17 cellular contexts compared by ENCODE assay signal in genomic region chr7:51026341-51026740, GRCh38.
A peak's percentile ranks its signal among the peaks of the same experiment; 100 is the strongest.
DNase-seq lines count a peak whose midpoint lies in the region; ATAC-seq, FAIRE-seq and TF ChIP-seq lines count a peak whose summit lies in the region.
"Had no signal": no experiment of that assay in that cellular context is flagged by ENCODE, and none has a peak within 500 bp of the region (broad histone marks: within the 10 kb centered on the region; RNA-seq: fewer than 3 reads in every experiment).

No MANE protein-coding gene starts in this region.

- no peak overlapping the region for H2BK12ac ChIP-seq in neuronal stem cell (ENCODE audit: low read length)

- H3K4me2 ChIP-seq in neuronal stem cell (ENCODE audit: insufficient read depth, low read length, poor library complexity, severe bottlenecking) = no peak overlapping the region

- no peak overlapping the region for H3K4ac ChIP-seq in neuronal stem cell (ENCODE audit: low read length)

- H2BK120ac ChIP-seq in neuronal stem cell (ENCODE audit: low read depth, low read length) = no peak overlapping the region

- H3K27ac ChIP-seq in coronary artery (no peak overlapping the region), neuronal stem cell (replicated peaks; ENCODE audit: low read length) (no peak overlapping the region)

- no peak for TF ChIP-seq CTCF in coronary artery (IDR thresholded peaks at IDR 0.05)

- no peak overlapping the region for H3K23ac ChIP-seq in neuronal stem cell (ENCODE audit: low read depth, low read length, poor library complexity)

- H3K4me1 ChIP-seq in neuronal stem cell (ENCODE audit: control insufficient read depth in 2 of 2, insufficient read depth in 1 of 2, low read depth in 1 of 2, low read length in 2 of 2) = peaks cover 0 to 2% of the 10 kb centered on the region in 2 donors

- H3K27ac Mint-ChIP-seq in activated T-helper 17 cell treated with anti-CD3 and anti-CD28 coated beads, Interleukin-2, amount 50 U/mL, for 72 hours = no peak overlapping the region
- H3K27ac Mint-ChIP-seq: B cell; CD4-positive, alpha-beta T cell; H9 had no signal

- ATAC-seq in activated T-helper 17 cell treated with anti-CD3 and anti-CD28 coated beads, Interleukin-2, amount 50 U/mL, for 72 hours (replicated peaks) = no peak

- H3K4me3 ChIP-seq in coronary artery (no peak overlapping the region), neuronal stem cell (ENCODE audit: low read length in 2 of 2) (no peak overlapping the region)

- no peaks in the 10 kb centered on the region for H3K4me1 Mint-ChIP-seq in activated T-helper 17 cell treated with anti-CD3 and anti-CD28 coated beads, Interleukin-2, amount 50 U/mL, for 72 hours
- H3K4me1 Mint-ChIP-seq: B cell, H9 had no signal

- no peaks in the 10 kb centered on the region for H3K9me3 ChIP-seq in neuronal stem cell (replicated peaks in 1 of 2; ENCODE audit: control insufficient read depth in 2 of 2, insufficient read depth in 1 of 2, low read depth in 1 of 2, low read length in 2 of 2)

- WGBS in neuronal stem cell (ENCODE audit: extremely low coverage in 2 of 2, insufficient read length in 2 of 2, insufficient replicate concordance in 1 of 2), 2 donors = no CpG with 5 or more reads among the region's 12 CpGs

- H2AFZ ChIP-seq in neuronal stem cell (ENCODE audit: low read length) = no peak overlapping the region

- H3K36me3 Mint-ChIP-seq in activated T-helper 17 cell treated with anti-CD3 and anti-CD28 coated beads, Interleukin-2, amount 50 U/mL, for 72 hours (ENCODE audit: low read depth) = no peaks in the 10 kb centered on the region

- no peak overlapping the region for H3K9ac ChIP-seq in neuronal stem cell (ENCODE audit: low read depth, low read length, poor library complexity)

- DNase-seq in coronary artery (ENCODE audit: low spot score) (peak; percentile 35), islet precursor cell (peak; percentile 35), neuronal stem cell (ENCODE audit: low spot score) (no peak), urothelium cell line (ENCODE audit: low spot score) (no peak)
- DNase-seq in activated naive CD4-positive, alpha-beta T cell treated with anti-CD3 and anti-CD28 coated beads, Interleukin-2, amount 50 U/mL, for 16 hours = no peak
- no peak for DNase-seq in activated naive CD4-positive, alpha-beta T cell (lab: John Stamatoyannopoulos, UW)
- DNase-seq: C1 segment of cervical spinal cord; Calu3; CD4-positive, alpha-beta T cell; DMS79; GOT3; H9 had no signal

- peak overlapping the region; percentile 53 for H2AK5ac ChIP-seq in neuronal stem cell (ENCODE audit: low read depth, low read length)

- no peaks in the 10 kb centered on the region for H3K9me3 Mint-ChIP-seq in activated T-helper 17 cell treated with anti-CD3 and anti-CD28 coated beads, Interleukin-2, amount 50 U/mL, for 72 hours
- H3K9me3 Mint-ChIP-seq: CD4-positive, alpha-beta T cell; H9 had no signal

- no peak overlapping the region for H3K4me3 Mint-ChIP-seq in activated T-helper 17 cell treated with anti-CD3 and anti-CD28 coated beads, Interleukin-2, amount 50 U/mL, for 72 hours
- H3K4me3 Mint-ChIP-seq: B cell; CD4-positive, alpha-beta T cell; H9 had no signal

- no peaks in the 10 kb centered on the region for H3K36me3 ChIP-seq in neuronal stem cell (replicated peaks in 1 of 2; ENCODE audit: control insufficient read depth in 2 of 2, insufficient read depth in 2 of 2, low read length in 2 of 2)

- H4K91ac ChIP-seq in neuronal stem cell (ENCODE audit: low read depth, low read length, poor library complexity) = no peak overlapping the region

- H3K27me3 ChIP-seq in neuronal stem cell (ENCODE audit: control insufficient read depth in 3 of 3, insufficient read depth in 3 of 3, low read depth in 1 of 3, low read length in 3 of 3) = no peaks in the 10 kb centered on the region

- no peak overlapping the region for H3K18ac ChIP-seq in neuronal stem cell (ENCODE audit: low read length)

- FAIRE-seq in urothelium cell line (lab: Jason Lieb, UNC) = peak; percentile 48
- FAIRE-seq: A204.1, GM12891, GM19239 had no signal

- no peaks in the 10 kb centered on the region for H3K79me1 ChIP-seq in neuronal stem cell (ENCODE audit: low read depth, low read length)

- H2BK15ac ChIP-seq in neuronal stem cell (ENCODE audit: low read length) = no peak overlapping the region

- H4K8ac ChIP-seq in neuronal stem cell (ENCODE audit: low read depth, low read length) = no peak overlapping the region

- no peaks in the 10 kb centered on the region for H3K27me3 Mint-ChIP-seq in activated T-helper 17 cell treated with anti-CD3 and anti-CD28 coated beads, Interleukin-2, amount 50 U/mL, for 72 hours
- H3K27me3 Mint-ChIP-seq: B cell; CD4-positive, alpha-beta T cell had no signal

- H3K14ac ChIP-seq in neuronal stem cell (ENCODE audit: low read length) = no peak overlapping the region

- H2BK5ac ChIP-seq in neuronal stem cell (ENCODE audit: low read length) = no peak overlapping the region

Comparison
In these comparisons a context has a peak if more than half of its experiments do, and no peak if none do; other contexts are left out.
1. DNase-seq: peak in coronary artery (single experiment) and islet precursor cell (single experiment); none in neuronal stem cell (single experiment), urothelium cell line (single experiment), activated naive CD4-positive, alpha-beta T cell treated with anti-CD3 and anti-CD28 coated beads, Interleukin-2, amount 50 U/mL, for 16 hours (single experiment) and activated naive CD4-positive, alpha-beta T cell (0 of 4).